9 cellular contexts compared by ENCODE assay signal in the genomic region with DNA sequence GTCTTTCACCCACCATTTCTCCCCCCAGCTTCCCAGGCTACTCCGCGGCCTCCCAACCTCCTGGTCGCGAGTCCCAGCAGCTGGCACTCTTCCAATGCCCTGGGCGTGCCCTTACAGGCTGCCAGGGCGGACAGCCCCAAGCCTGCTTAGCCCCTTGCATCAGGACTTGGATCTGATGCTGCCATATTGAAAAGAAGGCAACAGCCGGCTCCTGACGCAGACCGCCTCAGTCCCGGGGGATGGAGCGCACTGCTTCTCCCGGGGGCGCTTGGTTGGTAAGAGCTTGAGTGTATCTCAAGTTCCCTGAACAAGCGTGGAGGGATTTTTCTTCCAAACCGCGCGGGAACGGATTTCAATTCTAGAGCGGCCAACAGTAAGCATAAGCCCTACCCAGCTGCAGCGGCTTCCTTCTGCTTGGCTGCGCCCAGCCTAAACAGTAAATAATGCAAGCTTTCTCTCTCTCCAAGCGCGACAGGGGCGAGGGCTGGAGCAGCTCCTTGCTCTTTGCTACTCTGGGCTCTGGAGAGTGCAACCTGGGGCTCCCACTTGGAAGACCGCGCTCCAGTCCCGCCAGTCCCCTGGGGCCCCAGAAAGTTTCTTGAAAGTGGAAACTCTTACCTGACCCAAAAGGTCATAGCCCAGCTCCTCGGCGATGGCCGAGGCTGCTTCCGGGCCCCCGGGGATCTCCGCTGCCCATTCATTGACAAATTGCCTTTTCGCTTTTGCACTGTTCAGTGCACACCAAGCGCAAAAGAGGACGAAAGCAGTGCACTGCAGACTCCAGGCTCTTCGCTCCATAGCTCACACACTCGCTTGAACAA. TPM values are rescaled to one million over a fixed set of nuclear protein-coding genes. Genes with fewer than 3 reads are reported as not detected.
DNase-seq lines count a peak whose midpoint lies in the region; ATAC-seq and TF ChIP-seq lines count a peak whose summit lies in the region.
"Had no signal": no experiment of that assay in that cellular context is flagged by ENCODE, and none has a peak within 500 bp of the region (broad histone marks: within the 10 kb centered on the region; RNA-seq: fewer than 3 reads in every experiment).

No MANE protein-coding gene starts in this region.

- H3K36me3 ChIP-seq in ES-I3 (ENCODE audit: insufficient read depth, low read length) = no peaks in the 10 kb centered on the region
- H3K36me3 ChIP-seq in naive thymus-derived CD4-positive, alpha-beta T cell (ENCODE audit: control insufficient read depth in 2 of 3, insufficient read depth in 3 of 3, low read length in 3 of 3) = no peaks in the 10 kb centered on the region
- H3K36me3 ChIP-seq: esophagus squamous epithelium had no signal

- POLR2A ChIA-PET in naive thymus-derived CD4-positive, alpha-beta T cell (lab: Charles Lee) = no interaction called here

- no peaks in the 10 kb centered on the region for H3K36me3 Mint-ChIP-seq in brain
- peaks cover 0 to 7% (median 1%) of the 10 kb centered on the region in 5 donors for H3K36me3 Mint-ChIP-seq in naive thymus-derived CD4-positive, alpha-beta T cell
- peaks cover 23 to 24% of the 10 kb centered on the region in 2 donors for H3K36me3 Mint-ChIP-seq in activated naive CD4-positive, alpha-beta T cell treated with anti-CD3 and anti-CD28 coated beads, Interleukin-2, amount 50 U/mL, for 72 hours

- peak overlapping the region; percentile 86 to 96 (median 92) for H3K4me3 Mint-ChIP-seq in brain
- H3K4me3 Mint-ChIP-seq in naive thymus-derived CD4-positive, alpha-beta T cell = peak overlapping the region in 1 of 10 donors; percentile 30

- H3K9me3 Mint-ChIP-seq in brain = peaks cover 0 to 4% (median 0%) of the 10 kb centered on the region in 5 experiments
- peaks cover 0 to 19% (median 7%) of the 10 kb centered on the region in 11 donors for H3K9me3 Mint-ChIP-seq in naive thymus-derived CD4-positive, alpha-beta T cell
- peaks cover 5 to 7% of the 10 kb centered on the region in 2 donors for H3K9me3 Mint-ChIP-seq in activated naive CD4-positive, alpha-beta T cell treated with anti-CD3 and anti-CD28 coated beads, Interleukin-2, amount 50 U/mL, for 72 hours

- CTCF ChIA-PET in naive thymus-derived CD4-positive, alpha-beta T cell (lab: Charles Lee) = interaction anchor here (0.5 kb wide), 1 partner anchor 167 kb away, joined by 3 read pairs; no protein-coding TSS in a partner anchor

- H3K27ac ChIP-seq in naive thymus-derived CD4-positive, alpha-beta T cell (ENCODE audit: low read depth, low read length) = no peak overlapping the region
- H3K27ac ChIP-seq: esophagus squamous epithelium had no signal

- peak overlapping the region in 4 of 5 experiments; percentile 17 to 82 (median 50) for H3K27ac Mint-ChIP-seq in brain
- H3K27ac Mint-ChIP-seq in naive thymus-derived CD4-positive, alpha-beta T cell = no peak overlapping the region
- H3K27ac Mint-ChIP-seq in activated naive CD4-positive, alpha-beta T cell treated with anti-CD3 and anti-CD28 coated beads, Interleukin-2, amount 50 U/mL, for 72 hours = no peak overlapping the region

- ATAC-seq in omental fat pad (ENCODE audit: low FRiP score) (peak; percentile 19), HG03025 (IDR thresholded peaks at IDR 0.05; ENCODE audit: low FRiP score, unreplicated experiment) (no peak)
- ATAC-seq in naive thymus-derived CD4-positive, alpha-beta T cell = no peak
- no peak for ATAC-seq in activated naive CD4-positive, alpha-beta T cell treated with anti-CD3 and anti-CD28 coated beads, Interleukin-2, amount 50 U/mL, for 72 hours

- peaks cover 10% of the 10 kb centered on the region in 2 donors for H3K27me3 ChIP-seq in naive thymus-derived CD4-positive, alpha-beta T cell (ENCODE audit: control insufficient read depth in 2 of 2, insufficient read depth in 2 of 2, low read length in 2 of 2)

- peaks cover 43% of the 10 kb centered on the region for H3K4me1 Mint-ChIP-seq in brain
- H3K4me1 Mint-ChIP-seq in naive thymus-derived CD4-positive, alpha-beta T cell = peaks cover 3 to 25% (median 9%) of the 10 kb centered on the region in 7 donors

- no peak overlapping the region for H3K4me3 ChIP-seq in naive thymus-derived CD4-positive, alpha-beta T cell (ENCODE audit: low read length)

- DNase-seq in NCI-H128 (lab: John Stamatoyannopoulos, UW; ENCODE audit: unreplicated experiment) (peak; percentile 39), omental fat pad (ENCODE audit: low spot score) (no peak), AML-193 (lab: John Stamatoyannopoulos, UW) (no peak)
- no peak for DNase-seq in naive thymus-derived CD4-positive, alpha-beta T cell
- DNase-seq in activated naive CD4-positive, alpha-beta T cell treated with anti-CD3 and anti-CD28 coated beads, Interleukin-2, amount 50 U/mL, for 72 hours (ENCODE audit: low spot score in 2 of 2) = no peak
- DNase-seq: esophagus squamous epithelium had no signal

- H3K27me3 Mint-ChIP-seq in brain = peaks cover 26% of the 10 kb centered on the region
- H3K27me3 Mint-ChIP-seq in naive thymus-derived CD4-positive, alpha-beta T cell = peaks cover 65 to 86% (median 77%) of the 10 kb centered on the region in 5 donors

- intact Hi-C loops in naive thymus-derived CD4-positive, alpha-beta T cell (cut with micrococcal nuclease) = no loop called here

- H3K9me3 ChIP-seq in ES-I3 (ENCODE audit: control insufficient read depth, insufficient read depth, low read length) = no peaks in the 10 kb centered on the region
- H3K9me3 ChIP-seq in naive thymus-derived CD4-positive, alpha-beta T cell (ENCODE audit: control insufficient read depth in 2 of 3, low read length in 3 of 3) = no peaks in the 10 kb centered on the region
- H3K9me3 ChIP-seq: esophagus squamous epithelium had no signal

- peak overlapping the region; percentile 62 for H3K9ac ChIP-seq in ES-I3 (ENCODE audit: low read depth, low read length)

- H3K4me1 ChIP-seq in ES-I3 (ENCODE audit: insufficient read depth, low read length) = peaks cover 9% of the 10 kb centered on the region; the same call in 1 of the 2 replicates
- H3K4me1 ChIP-seq in naive thymus-derived CD4-positive, alpha-beta T cell (ENCODE audit: control insufficient read depth in 2 of 2, insufficient read depth in 2 of 2, low read length in 2 of 2) = no peaks in the 10 kb centered on the region

- TF ChIP-seq CTCF in brain (conservative IDR thresholded peaks at IDR 0.05) (no peak), omental fat pad (IDR thresholded peaks at IDR 0.05) (no peak)

RNA-seq across cellular contexts. Expression of a gene that starts 0.6 kb away (rescaled TPM):
- 56.3 TPM for polyA plus RNA-seq in brain (ENCODE audit: insufficient read depth, low read depth, low replicate concordance)
- total RNA-seq in omental fat pad = 1 to 10 TPM in 2 of 4 donors, under 1 TPM in 2; 0.32 to 1.7 (median 0.92) TPM
- not detected for total RNA-seq in naive thymus-derived CD4-positive, alpha-beta T cell
- polyA plus RNA-seq in naive thymus-derived CD4-positive, alpha-beta T cell = not detected
- not detected for total RNA-seq in activated naive CD4-positive, alpha-beta T cell treated with anti-CD3 and anti-CD28 coated beads, Interleukin-2, amount 50 U/mL, for 72 hours

Comparison
In these comparisons a context has a peak if more than half of its experiments do, and no peak if none do; other contexts are left out.
1. H3K27ac Mint-ChIP-seq: peak in brain (4 of 5); none in naive thymus-derived CD4-positive, alpha-beta T cell (0 of 9) and activated naive CD4-positive, alpha-beta T cell treated with anti-CD3 and anti-CD28 coated beads, Interleukin-2, amount 50 U/mL, for 72 hours (0 of 2).